ENCODE assay signal across 8 cellular contexts in the genomic region with DNA sequence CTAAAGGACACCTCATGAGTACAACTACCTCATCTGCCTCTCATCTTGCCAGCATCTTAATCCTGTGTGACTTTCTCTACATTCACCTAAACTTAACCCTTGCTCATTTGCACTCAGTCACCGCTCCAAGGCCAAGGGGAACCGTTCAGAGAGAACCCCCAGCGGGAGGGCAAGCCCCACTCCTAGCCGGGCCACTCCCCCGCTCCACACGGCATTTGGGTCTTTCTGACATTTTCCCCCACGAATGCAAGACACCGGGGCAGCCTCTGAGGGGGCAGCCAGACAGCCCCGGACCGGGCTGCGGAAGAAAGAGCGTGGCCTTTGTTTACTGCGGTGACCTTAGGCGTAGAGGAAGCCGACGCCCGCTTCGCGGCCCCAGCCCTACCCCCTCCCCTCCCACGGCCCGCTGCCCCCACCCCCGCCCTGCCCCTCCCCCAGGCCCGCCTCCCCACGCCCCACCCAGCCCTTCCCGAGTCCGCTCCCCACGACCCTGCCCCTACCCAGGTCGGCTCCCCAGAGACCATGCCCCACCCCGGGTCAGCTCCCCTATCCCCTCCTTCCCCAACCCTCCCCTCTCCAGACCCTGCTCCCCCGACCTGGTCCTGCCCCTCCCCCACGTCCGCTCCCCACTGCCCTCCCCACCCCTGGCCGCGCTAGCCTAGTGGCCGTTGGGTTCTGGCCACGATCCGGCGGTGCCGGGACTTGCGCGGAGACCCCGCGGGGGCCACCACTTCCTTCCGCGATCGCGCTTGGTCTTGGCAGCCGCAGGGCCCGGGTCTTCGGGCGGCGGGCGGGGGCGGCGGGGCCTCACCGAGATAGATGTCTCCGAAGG. TPM values are rescaled to one million over a fixed set of nuclear protein-coding genes. Genes with fewer than 3 reads are reported as not detected.
DNase-seq lines count a peak whose midpoint lies in the region; ATAC-seq and TF ChIP-seq lines count a peak whose summit lies in the region.

No MANE protein-coding gene starts in this region.

- peaks cover 59% of the 10 kb centered on the region for H3K36me3 Mint-ChIP-seq in dendritic cell treated with granulocyte-macrophage colony-stimulating factor and Interleukin-4, amounts not matched to agents 40 ng/mL and 50 ng/mL, for 4 days (ENCODE audit: low read depth)

- DNase-seq in GM03348 (ENCODE audit: low spot score), result peak; percentile 69
- peak; percentile 51 for DNase-seq in lung (ENCODE audit: low spot score)
- no peak for DNase-seq in NCI-H1048 (lab: John Stamatoyannopoulos, UW)

- H3K4me3 ChIP-seq in WI38 (ENCODE audit: low read depth, low read length) (peak overlapping the region; percentile 84), lung (peak overlapping the region; percentile 86), subcutaneous abdominal adipose tissue (ENCODE audit: low read depth in 1 of 5, low read length in 5 of 5) (peak overlapping the region; percentile 63 to 80 (median 77))

- H3K9me3 Mint-ChIP-seq in dendritic cell treated with granulocyte-macrophage colony-stimulating factor and Interleukin-4, amounts not matched to agents 40 ng/mL and 50 ng/mL, for 4 days, result no peaks in the 10 kb centered on the region

- H3K4me1 ChIP-seq in lung (ENCODE audit: control insufficient read depth in 2 of 2, insufficient read depth in 2 of 2, low read length in 2 of 2) (peaks cover 21 to 33% of the 10 kb centered on the region in 2 donors), subcutaneous abdominal adipose tissue (ENCODE audit: control insufficient read depth in 5 of 5, insufficient read depth in 5 of 5, low read length in 5 of 5) (peaks cover 14 to 59% (median 57%) of the 10 kb centered on the region in 5 donors)

- intact Hi-C loops in dendritic cell treated with granulocyte-macrophage colony-stimulating factor and Interleukin-4, amounts not matched to agents 40 ng/mL and 50 ng/mL, for 4 days (cut with micrococcal nuclease), result no loop called here

- H3K9ac ChIP-seq in subcutaneous abdominal adipose tissue (ENCODE audit: low read length in 5 of 5), result peak overlapping the region; percentile 71 to 82 (median 75)

- peak overlapping the region; percentile 89 for H3K4me3 Mint-ChIP-seq in dendritic cell treated with granulocyte-macrophage colony-stimulating factor and Interleukin-4, amounts not matched to agents 40 ng/mL and 50 ng/mL, for 4 days

- H3K27me3 Mint-ChIP-seq in dendritic cell treated with granulocyte-macrophage colony-stimulating factor and Interleukin-4, amounts not matched to agents 40 ng/mL and 50 ng/mL, for 4 days, result no peaks in the 10 kb centered on the region

- WGBS in lung, 2 donors, result 1% methylated on average over 44 to 57 of the region's 57 CpGs

- H3K27me3 ChIP-seq in lung (ENCODE audit: control insufficient read depth, insufficient read depth) (no peaks in the 10 kb centered on the region), subcutaneous abdominal adipose tissue (ENCODE audit: control insufficient read depth in 5 of 5, insufficient read depth in 4 of 5, low read length in 5 of 5) (no peaks in the 10 kb centered on the region)

- ATAC-seq in HG03139 (IDR thresholded peaks at IDR 0.05; ENCODE audit: unreplicated experiment), result peak; percentile 24
- ATAC-seq in lung (ENCODE audit: insufficient read depth, low FRiP score), result peak; percentile 9
- ATAC-seq in GM18867 (IDR thresholded peaks at IDR 0.05; ENCODE audit: unreplicated experiment), result no peak

- H3K4me1 Mint-ChIP-seq in dendritic cell treated with granulocyte-macrophage colony-stimulating factor and Interleukin-4, amounts not matched to agents 40 ng/mL and 50 ng/mL, for 4 days (ENCODE audit: low read depth), result peaks cover 73% of the 10 kb centered on the region

- H3K9me3 ChIP-seq in lung (ENCODE audit: control insufficient read depth in 2 of 2, insufficient read depth in 1 of 2, low read length in 1 of 2) (no peaks in the 10 kb centered on the region), subcutaneous abdominal adipose tissue (ENCODE audit: control insufficient read depth in 5 of 5, low read length in 5 of 5) (no peaks in the 10 kb centered on the region)

- H3K36me3 ChIP-seq in lung (ENCODE audit: control insufficient read depth in 2 of 2, insufficient read depth in 2 of 2, low read length in 2 of 2), result peaks cover 0 to 20% of the 10 kb centered on the region in 2 donors
- peaks cover 0 to 37% (median 23%) of the 10 kb centered on the region in 5 donors for H3K36me3 ChIP-seq in subcutaneous abdominal adipose tissue (ENCODE audit: control insufficient read depth in 5 of 5, insufficient read depth in 5 of 5, low read length in 5 of 5)

- H3K27ac ChIP-seq in lung (ENCODE audit: low read depth in 1 of 2, low read length in 1 of 2) (peak overlapping the region; percentile 97 to 98), subcutaneous abdominal adipose tissue (ENCODE audit: low read depth, low read length) (peak overlapping the region; percentile 90)

- TF ChIP-seq CTCF in WI38 (IDR thresholded peaks at IDR 0.05; ENCODE audit: low read depth, low read length), result no peak
- TF ChIP-seq CTCF in lung (IDR thresholded peaks at IDR 0.05; ENCODE audit: control extremely low read depth, extremely low read depth), result no peak

- peak overlapping the region; percentile 99 for H3K27ac Mint-ChIP-seq in dendritic cell treated with granulocyte-macrophage colony-stimulating factor and Interleukin-4, amounts not matched to agents 40 ng/mL and 50 ng/mL, for 4 days

RNA-seq across cellular contexts. Expression of a gene that starts 0.8 kb away (rescaled TPM):
- 100 to 1,000 TPM in 1 of 2 donors, 10 to 100 TPM in 1; 72.7 to 160 TPM for total RNA-seq in lung
- polyA plus RNA-seq in lung, result 100 to 1,000 TPM; 110 to 137 TPM

RNA-seq across cellular contexts. Expression of a gene that starts 43.9 kb away (rescaled TPM):
- total RNA-seq in lung, result 100 to 1,000 TPM in 1 of 2 donors, 10 to 100 TPM in 1; 31.0 to 154 TPM
- polyA plus RNA-seq in lung, result 100 to 1,000 TPM in 1 of 2 donors, 10 to 100 TPM in 1; 33.2 to 309 TPM

RNA-seq across cellular contexts. Expression of a gene that starts 44.7 kb away (rescaled TPM):
- 1 to 10 TPM; 2.3 to 7.0 TPM for total RNA-seq in lung
- polyA plus RNA-seq in lung, result 10 to 100 TPM in 1 of 2 donors, 1 to 10 TPM in 1; 5.3 to 10.7 TPM
